1 cellular context compared by ENCODE assay signal in genomic region chr9:123964756-123965155, GRCh38.
TF ChIP-seq lines count a peak whose summit lies in the region.

No MANE protein-coding gene starts in this region.

TF ChIP-seq in GM23338, 12 proteins besides CTCF, POLR2A, EP300 and RAD21 (continued from another document):
- TF ChIP-seq ZNF462 (CRISPR knock-in tag; IDR thresholded peaks at IDR 0.05) (no peak), STAT1 (IDR thresholded peaks at IDR 0.05; ENCODE audit: unreplicated experiment) (no peak), EZH2 (IDR thresholded peaks at IDR 0.05; ENCODE audit: low read depth, unreplicated experiment) (no peak), EZH2phosphoT487 (IDR thresholded peaks at IDR 0.05; ENCODE audit: unreplicated experiment) (no peak), JUNB (IDR thresholded peaks at IDR 0.05; ENCODE audit: unreplicated experiment) (no peak), POLR2AphosphoS5 (IDR thresholded peaks at IDR 0.05; ENCODE audit: low read depth) (no peak)
